Comparison of ENCODE assay signal across 8 cellular contexts in the genomic region with DNA sequence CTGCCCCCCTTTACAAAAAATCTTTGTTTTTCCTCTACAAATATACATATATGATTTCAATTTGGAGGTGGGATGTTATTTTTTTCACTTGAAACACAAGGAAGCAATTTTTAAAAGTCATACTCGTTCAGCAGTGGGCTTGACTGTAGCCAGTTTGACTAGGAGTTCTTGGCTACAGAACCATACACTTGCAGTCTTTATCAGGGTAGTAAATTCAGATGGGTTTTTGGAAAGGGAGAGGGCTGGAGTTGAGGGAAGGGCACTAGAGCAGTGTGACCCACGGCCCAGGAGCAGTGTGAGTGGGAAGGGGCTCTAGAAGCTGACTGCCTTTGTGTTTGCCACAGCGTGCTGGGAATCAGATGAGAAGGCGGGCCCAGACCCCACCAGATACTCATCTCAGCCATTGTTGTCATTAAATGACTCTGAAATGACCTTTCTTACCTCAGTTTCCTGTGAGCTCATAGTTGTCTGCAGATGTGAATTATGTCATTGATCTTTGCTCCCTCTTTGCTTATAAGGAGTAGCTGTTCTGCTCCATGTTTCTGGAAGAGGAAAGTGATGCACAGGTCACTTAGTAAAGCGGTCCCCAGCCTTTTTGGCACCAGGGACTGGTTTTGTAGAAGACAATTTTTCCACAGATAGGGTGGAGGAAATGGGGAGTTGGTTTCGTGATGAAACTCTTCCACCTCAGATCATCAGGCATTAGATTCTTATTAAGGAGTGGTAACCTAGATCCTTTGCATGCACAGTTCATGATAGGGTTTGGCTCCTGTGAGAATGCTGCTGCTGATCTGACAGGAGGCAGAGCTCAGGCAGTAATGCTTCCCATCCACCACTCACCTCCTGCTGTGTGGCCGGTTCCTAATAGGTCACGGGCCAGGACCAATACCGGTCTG.
A peak's percentile ranks its signal among the peaks of the same experiment; 100 is the strongest.
DNase-seq lines count a peak whose midpoint lies in the region; ATAC-seq lines count a peak whose summit lies in the region.

No MANE protein-coding gene starts in this region.

- H3K27me3 Mint-ChIP-seq in activated T-helper 2 cell treated with anti-CD3 and anti-CD28 coated beads, Interferon-gamma antibody, Interleukin-2, Interleukin-4, amounts not matched to agents 10 μg/mL and 5 μg/mL and 100 μg/mL, durations not matched to agents 14 hours and 24 hours and 36 hours (ENCODE audit: low read depth), result no peaks in the 10 kb centered on the region

- H3K4me1 Mint-ChIP-seq in activated T-helper 2 cell treated with anti-CD3 and anti-CD28 coated beads, Interferon-gamma antibody, Interleukin-2, Interleukin-4, amounts not matched to agents 10 μg/mL and 5 μg/mL and 100 μg/mL, durations not matched to agents 14 hours and 24 hours and 36 hours (ENCODE audit: low read depth), result peaks cover 86% of the 10 kb centered on the region

- DNase-seq in activated T-cell treated with anti-CD3 and anti-CD28 coated beads for 48 hours (ENCODE audit: low read depth) (peak; percentile 49), activated T-cell treated with anti-CD3 and anti-CD28 coated beads for 4 hours (no peak), islet precursor cell (peak; percentile 57), middle frontal gyrus (ENCODE audit: extremely low spot score, low spot score) (no peak), NOMO-1 treated with DMSO at 0.1 percent for 48 hours (lab: John Stamatoyannopoulos, UW; ENCODE audit: unreplicated experiment) (no peak)
- DNase-seq in activated T-helper 2 cell treated with anti-CD3 and anti-CD28 coated beads, Interferon-gamma antibody, Interleukin-2, Interleukin-4, amounts not matched to agents 10 μg/mL and 5 μg/mL and 100 μg/mL, durations not matched to agents 14 hours and 24 hours and 36 hours (ENCODE audit: low spot score), result peak; percentile 58
- peak; percentile 56 for DNase-seq in stimulated activated naive CD8-positive, alpha-beta T cell treated with anti-CD3 and anti-CD28 coated beads, Interleukin-15, Interleukin-2, amounts not matched to agents 100 U/mL and 50 U/mL, for 24 hours

- peak overlapping the region; percentile 97 for H3K27ac Mint-ChIP-seq in activated T-helper 2 cell treated with anti-CD3 and anti-CD28 coated beads, Interferon-gamma antibody, Interleukin-2, Interleukin-4, amounts not matched to agents 10 μg/mL and 5 μg/mL and 100 μg/mL, durations not matched to agents 14 hours and 24 hours and 36 hours

- peak overlapping the region; percentile 58 for H3K4me3 Mint-ChIP-seq in activated T-helper 2 cell treated with anti-CD3 and anti-CD28 coated beads, Interferon-gamma antibody, Interleukin-2, Interleukin-4, amounts not matched to agents 10 μg/mL and 5 μg/mL and 100 μg/mL, durations not matched to agents 14 hours and 24 hours and 36 hours (ENCODE audit: low read depth)

- intact Hi-C loops in activated T-helper 2 cell treated with anti-CD3 and anti-CD28 coated beads, Interferon-gamma antibody, Interleukin-2, Interleukin-4, amounts not matched to agents 10 μg/mL and 5 μg/mL and 100 μg/mL, durations not matched to agents 14 hours and 24 hours and 36 hours (cut with micrococcal nuclease), result loop anchor here (5.0 to 10.0 kb wide), 4 partner anchors 432 to 1042 kb away; partner anchors contain the start of genes CFAP36 and PPP4R3B

- no peaks in the 10 kb centered on the region for H3K9me3 Mint-ChIP-seq in activated T-helper 2 cell treated with anti-CD3 and anti-CD28 coated beads, Interferon-gamma antibody, Interleukin-2, Interleukin-4, amounts not matched to agents 10 μg/mL and 5 μg/mL and 100 μg/mL, durations not matched to agents 14 hours and 24 hours and 36 hours

- H3K36me3 Mint-ChIP-seq in activated T-helper 2 cell treated with anti-CD3 and anti-CD28 coated beads, Interferon-gamma antibody, Interleukin-2, Interleukin-4, amounts not matched to agents 10 μg/mL and 5 μg/mL and 100 μg/mL, durations not matched to agents 14 hours and 24 hours and 36 hours (ENCODE audit: low read depth), result peaks cover 12% of the 10 kb centered on the region

- peak; percentile 30 for ATAC-seq in stimulated activated naive CD8-positive, alpha-beta T cell treated with anti-CD3 and anti-CD28 coated beads, Interleukin-15, Interleukin-2, amounts not matched to agents 100 U/mL and 50 U/mL, for 24 hours
- ATAC-seq in HG02759 (IDR thresholded peaks at IDR 0.05; ENCODE audit: unreplicated experiment), result no peak

Comparison
In these comparisons a context has a peak if more than half of its experiments do, and no peak if none do; other contexts are left out.
1. DNase-seq: peak in activated T-cell treated with anti-CD3 and anti-CD28 coated beads for 48 hours (single experiment), activated T-helper 2 cell treated with anti-CD3 and anti-CD28 coated beads, Interferon-gamma antibody, Interleukin-2, Interleukin-4, amounts not matched to agents 10 μg/mL and 5 μg/mL and 100 μg/mL, durations not matched to agents 14 hours and 24 hours and 36 hours (single experiment), islet precursor cell (single experiment) and stimulated activated naive CD8-positive, alpha-beta T cell treated with anti-CD3 and anti-CD28 coated beads, Interleukin-15, Interleukin-2, amounts not matched to agents 100 U/mL and 50 U/mL, for 24 hours (single experiment); none in activated T-cell treated with anti-CD3 and anti-CD28 coated beads for 4 hours (single experiment), middle frontal gyrus (single experiment) and NOMO-1 treated with DMSO at 0.1 percent for 48 hours (single experiment).